In the genomic region with DNA sequence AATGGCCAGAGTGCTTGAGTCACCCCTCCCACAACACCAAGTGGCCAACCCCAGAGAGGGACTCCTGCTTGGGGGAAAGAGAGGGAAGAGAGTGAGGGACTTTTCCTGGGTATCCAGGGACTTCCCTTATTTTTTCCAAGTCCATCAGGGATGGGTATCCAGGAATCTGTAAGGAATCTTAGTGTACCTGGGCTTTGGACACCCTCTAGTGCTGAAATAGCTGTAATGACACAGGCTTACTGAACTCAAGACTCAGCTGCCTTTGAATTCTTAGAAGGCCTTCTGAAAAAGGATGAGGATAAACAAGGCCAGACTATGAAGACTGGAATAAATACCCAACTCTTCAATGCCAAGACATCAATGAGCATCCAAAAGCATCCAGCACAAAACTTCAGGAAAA, we compare ENCODE assay signal across 1 cellular context.
TF ChIP-seq lines count a peak whose summit lies in the region.

No MANE protein-coding gene starts in this region.

TF ChIP-seq in WTC11, 78 proteins besides CTCF, POLR2A, EP300 and RAD21 (continued from another document):
- TF ChIP-seq, protein P1, sequence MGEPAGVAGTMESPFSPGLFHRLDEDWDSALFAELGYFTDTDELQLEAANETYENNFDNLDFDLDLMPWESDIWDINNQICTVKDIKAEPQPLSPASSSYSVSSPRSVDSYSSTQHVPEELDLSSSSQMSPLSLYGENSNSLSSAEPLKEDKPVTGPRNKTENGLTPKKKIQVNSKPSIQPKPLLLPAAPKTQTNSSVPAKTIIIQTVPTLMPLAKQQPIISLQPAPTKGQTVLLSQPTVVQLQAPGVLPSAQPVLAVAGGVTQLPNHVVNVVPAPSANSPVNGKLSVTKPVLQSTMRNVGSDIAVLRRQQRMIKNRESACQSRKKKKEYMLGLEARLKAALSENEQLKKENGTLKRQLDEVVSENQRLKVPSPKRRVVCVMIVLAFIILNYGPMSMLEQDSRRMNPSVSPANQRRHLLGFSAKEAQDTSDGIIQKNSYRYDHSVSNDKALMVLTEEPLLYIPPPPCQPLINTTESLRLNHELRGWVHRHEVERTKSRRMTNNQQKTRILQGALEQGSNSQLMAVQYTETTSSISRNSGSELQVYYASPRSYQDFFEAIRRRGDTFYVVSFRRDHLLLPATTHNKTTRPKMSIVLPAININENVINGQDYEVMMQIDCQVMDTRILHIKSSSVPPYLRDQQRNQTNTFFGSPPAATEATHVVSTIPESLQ (CRISPR knock-in tag; IDR thresholded peaks at IDR 0.05), result no peak
- TF ChIP-seq ZNF396 (CRISPR knock-in tag; IDR thresholded peaks at IDR 0.05; ENCODE audit: borderline replicate concordance) (no peak), SMAD3 (CRISPR knock-in tag; IDR thresholded peaks at IDR 0.05; ENCODE audit: borderline replicate concordance) (no peak)
TF ChIP-seq in WTC11: peak in this region for 0.
